ENCODE assay signal across 1 cellular context in genomic region chr21:32572574-32573420, GRCh38.
TF ChIP-seq lines count a peak whose summit lies in the region.

No MANE protein-coding gene starts in this region.

TF ChIP-seq in K562, 482 proteins besides CTCF, POLR2A, EP300 and RAD21 (continued from another document):
- TF ChIP-seq FOXP4 (CRISPR knock-in tag; IDR thresholded peaks at IDR 0.05; ENCODE audit: borderline replicate concordance) (no peak), NFYB (IDR thresholded peaks at IDR 0.05; ENCODE audit: extremely low read depth, insufficient read length) (no peak), ATF3 (IDR thresholded peaks at IDR 0.05) (peak; percentile 64), ATF3 (CRISPR knock-in tag; conservative IDR thresholded peaks at IDR 0.05) (no peak), MAX (CRISPR knock-in tag; IDR thresholded peaks at IDR 0.05) (no peak), MYNN (IDR thresholded peaks at IDR 0.05) (no peak), MYNN (CRISPR knock-in tag; IDR thresholded peaks at IDR 0.05) (no peak), ZKSCAN1 (IDR thresholded peaks at IDR 0.05; ENCODE audit: low read depth, low read length) (no peak), CBX3 (IDR thresholded peaks at IDR 0.05; ENCODE audit: borderline replicate concordance in 1 of 2, low read length in 2 of 2) (peak in 1 of 2 experiments; percentile 44; a peak in 1 of 3 replicates), HDAC6 (IDR thresholded peaks at IDR 0.05; ENCODE audit: low read depth, low read length) (no peak), ZNF282 (CRISPR knock-in tag; IDR thresholded peaks at IDR 0.05) (no peak), ZNF140 (CRISPR knock-in tag; IDR thresholded peaks at IDR 0.05) (no peak), ZFP30 (CRISPR knock-in tag; IDR thresholded peaks at IDR 0.05; ENCODE audit: borderline replicate concordance) (no peak), NRF1 (conservative IDR thresholded peaks at IDR 0.05 in 1 of 2, IDR thresholded peaks at IDR 0.05 in 1 of 2) (peak; percentile 90 to 92), ATF6 (CRISPR knock-in tag; IDR thresholded peaks at IDR 0.05) (no peak), SMAD3 (CRISPR knock-in tag; conservative IDR thresholded peaks at IDR 0.05) (no peak), ZNF76 (CRISPR knock-in tag; IDR thresholded peaks at IDR 0.05; ENCODE audit: borderline replicate concordance) (no peak), RBFOX2 (IDR thresholded peaks at IDR 0.05; ENCODE audit: low read depth, low read length) (0 out of 2 replicates have a peak, but pooled peaks have one; percentile 21), CREB1 (IDR thresholded peaks at IDR 0.05) (no peak), CREB1 (CRISPR knock-in tag; IDR thresholded peaks at IDR 0.05) (peak; percentile 33; the same call in 1 of the 2 replicates), CHD1 (IDR thresholded peaks at IDR 0.05; ENCODE audit: low read length) (no peak), MAFK (IDR thresholded peaks at IDR 0.05; ENCODE audit: low read length) (no peak), BRD9 (IDR thresholded peaks at IDR 0.05; ENCODE audit: low read depth, partially characterized antibody) (no peak), ZNF143 (CRISPR knock-in tag; IDR thresholded peaks at IDR 0.05) (no peak), TSC22D4 (tag; IDR thresholded peaks at IDR 0.05) (no peak), TRIM28 (IDR thresholded peaks at IDR 0.05) (0 out of 2 replicates have a peak, but pooled peaks have one; percentile 27)
